In the genomic region with DNA sequence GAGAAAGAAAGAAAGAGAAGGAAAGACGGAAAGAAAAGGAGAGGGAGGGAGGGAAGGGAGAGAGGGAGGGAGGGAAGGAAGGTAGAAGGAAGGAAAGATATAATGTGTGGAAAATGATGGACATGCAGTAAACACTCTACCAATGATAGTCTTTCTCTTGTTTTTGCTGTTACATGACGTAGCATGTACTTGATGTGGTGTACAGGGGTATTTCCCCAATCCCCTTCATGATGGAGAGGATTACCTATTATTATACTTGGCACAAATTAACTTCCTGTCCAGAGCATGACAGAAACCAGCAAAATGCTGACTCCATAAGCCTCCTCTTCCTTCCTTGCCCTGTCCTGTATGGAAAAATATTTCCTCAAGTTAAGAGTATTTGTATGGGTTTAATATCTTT, we compare ENCODE assay signal across 13 cellular contexts.
A peak's percentile ranks its signal among the peaks of the same experiment; 100 is the strongest.
DNase-seq lines count a peak whose midpoint lies in the region; ATAC-seq, FAIRE-seq and TF ChIP-seq lines count a peak whose summit lies in the region.
"Had no signal": no experiment of that assay in that cellular context is flagged by ENCODE, and none has a peak within 500 bp of the region (broad histone marks: within the 10 kb centered on the region; RNA-seq: fewer than 3 reads in every experiment).

No MANE protein-coding gene starts in this region.

- peak; percentile 17 for DNase-seq in GM10248 (ENCODE audit: extremely low spot score)
- DNase-seq in activated naive CD8-positive, alpha-beta T cell treated with anti-CD3 and anti-CD28 coated beads, Interleukin-2, amount 50 U/mL, for 24 hours, result peak; percentile 8
- no peak for DNase-seq in amniotic stem cell (lab: John Stamatoyannopoulos, UW)
- no peak for DNase-seq in kidney
- no peak for DNase-seq in NCI-H128 (lab: John Stamatoyannopoulos, UW; ENCODE audit: unreplicated experiment)
- DNase-seq in DMS 273 (lab: John Stamatoyannopoulos, UW; ENCODE audit: unreplicated experiment), result no peak
- DNase-seq: PC-3; stimulated activated CD4-positive, alpha-beta T cell treated with anti-CD3 and anti-CD28 coated beads, Interleukin-15, amount 100 ng/mL, for 24 hours had no signal

- H3K27ac ChIP-seq in kidney (ENCODE audit: low read depth in 2 of 2, low read length in 2 of 2), result no peak overlapping the region
- H3K27ac ChIP-seq: suprapubic skin had no signal

- CTCF ChIA-PET in GM10248 (lab: Yijun Ruan, JAX), result interaction anchor here (0.9 kb wide), 1 partner anchor 11 kb away, joined by 3 read pairs; no protein-coding TSS in a partner anchor

- POLR2A ChIA-PET in GM10248 (lab: Yijun Ruan, JAX), result no interaction called here

- H3K4me1 Mint-ChIP-seq in activated naive CD8-positive, alpha-beta T cell treated with anti-CD3 and anti-CD28 coated beads, Interleukin-2, amount 50 U/mL, for 24 hours, result peaks cover 32% of the 10 kb centered on the region

- intact Hi-C loops in kidney (cut with DNase I), result no loop called here

- peaks cover 18% of the 10 kb centered on the region for H3K9me3 Mint-ChIP-seq in activated naive CD8-positive, alpha-beta T cell treated with anti-CD3 and anti-CD28 coated beads, Interleukin-2, amount 50 U/mL, for 24 hours

- no peaks in the 10 kb centered on the region for H3K36me3 ChIP-seq in kidney (ENCODE audit: control insufficient read depth in 1 of 2, insufficient read depth in 2 of 2, low read length in 2 of 2)
- H3K36me3 ChIP-seq: suprapubic skin had no signal

- no peak for FAIRE-seq in kidney (lab: Jason Lieb, UNC)
- FAIRE-seq: TTC549 had no signal

- H3K4me3 Mint-ChIP-seq in activated naive CD8-positive, alpha-beta T cell treated with anti-CD3 and anti-CD28 coated beads, Interleukin-2, amount 50 U/mL, for 24 hours, result peak overlapping the region; percentile 32
- H3K4me3 Mint-ChIP-seq: nephron had no signal

- H3K4me3 ChIP-seq in kidney (ENCODE audit: low read length in 2 of 2), result no peak overlapping the region
- H3K4me3 ChIP-seq: suprapubic skin had no signal

- no peaks in the 10 kb centered on the region for H3K9me3 ChIP-seq in kidney (ENCODE audit: control insufficient read depth in 1 of 2, low read length in 2 of 2)
- H3K9me3 ChIP-seq: suprapubic skin had no signal

- no peak overlapping the region for H3K9ac ChIP-seq in kidney (ENCODE audit: low read length in 2 of 2)

- ATAC-seq in GM19468 (IDR thresholded peaks at IDR 0.05; ENCODE audit: extremely low read depth, unreplicated experiment), result peak; percentile 44
- ATAC-seq in HG03095 (IDR thresholded peaks at IDR 0.05; ENCODE audit: unreplicated experiment), result peak; percentile 48
- peak; percentile 89 for ATAC-seq in activated naive CD8-positive, alpha-beta T cell treated with anti-CD3 and anti-CD28 coated beads, Interleukin-2, amount 50 U/mL, for 24 hours
- ATAC-seq: PC-3 had no signal

- peak overlapping the region; percentile 83 for H3K27ac Mint-ChIP-seq in activated naive CD8-positive, alpha-beta T cell treated with anti-CD3 and anti-CD28 coated beads, Interleukin-2, amount 50 U/mL, for 24 hours
- H3K27ac Mint-ChIP-seq: nephron had no signal

- H3K27me3 Mint-ChIP-seq in activated naive CD8-positive, alpha-beta T cell treated with anti-CD3 and anti-CD28 coated beads, Interleukin-2, amount 50 U/mL, for 24 hours, result peaks cover 2% of the 10 kb centered on the region

- H3K36me3 Mint-ChIP-seq in activated naive CD8-positive, alpha-beta T cell treated with anti-CD3 and anti-CD28 coated beads, Interleukin-2, amount 50 U/mL, for 24 hours (ENCODE audit: low read depth), result peaks cover 11% of the 10 kb centered on the region

- TF ChIP-seq CTCF in GM10248 (IDR thresholded peaks at IDR 0.05; ENCODE audit: control extremely low read depth, extremely low read depth, low read depth, missing control alignments) (no peak), kidney (IDR thresholded peaks at IDR 0.05; ENCODE audit: borderline replicate concordance, extremely low read depth, insufficient read depth) (no peak)

- no peaks in the 10 kb centered on the region for H3K4me1 ChIP-seq in kidney (ENCODE audit: control insufficient read depth in 1 of 2, insufficient read depth in 1 of 2, low read depth in 1 of 2, low read length in 2 of 2)
- H3K4me1 ChIP-seq: suprapubic skin had no signal

Comparison
In these comparisons a context has a peak if more than half of its experiments do, and no peak if none do; other contexts are left out.
1. DNase-seq: peak in GM10248 (single experiment) and activated naive CD8-positive, alpha-beta T cell treated with anti-CD3 and anti-CD28 coated beads, Interleukin-2, amount 50 U/mL, for 24 hours (single experiment); none in amniotic stem cell (single experiment), kidney (single experiment), NCI-H128 (single experiment) and DMS 273 (single experiment).
2. Peak in every context shown above with its lines, with median percentiles within 50 percentile points of each other: ATAC-seq.